In the genomic region with DNA sequence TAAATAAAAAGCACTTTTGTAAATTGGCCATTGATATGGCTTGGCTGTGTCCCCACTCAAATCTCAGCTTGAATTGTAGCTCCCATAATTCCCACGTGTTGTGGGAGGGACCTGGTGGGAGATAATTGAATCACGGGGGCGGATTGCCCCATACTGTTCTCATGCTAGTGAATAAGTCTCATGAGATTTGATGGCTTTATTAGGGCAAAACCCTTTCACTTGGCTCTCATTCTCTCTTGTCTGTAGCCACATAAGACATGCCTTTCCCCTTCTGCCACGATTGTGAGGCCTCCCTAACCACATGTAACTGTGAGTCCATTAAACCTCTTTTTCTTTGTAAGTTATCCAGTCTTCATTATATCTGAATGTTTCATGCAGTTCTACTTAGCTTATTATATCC, we compare ENCODE assay signal across 16 cellular contexts.
DNase-seq lines count a peak whose midpoint lies in the region; ATAC-seq and TF ChIP-seq lines count a peak whose summit lies in the region.
"Had no signal": no experiment of that assay in that cellular context is flagged by ENCODE, and none has a peak within 500 bp of the region (broad histone marks: within the 10 kb centered on the region; RNA-seq: fewer than 3 reads in every experiment).

No MANE protein-coding gene starts in this region.

- no peaks in the 10 kb centered on the region for H3K4me1 Mint-ChIP-seq in osteocyte (ENCODE audit: unreplicated experiment)
- H3K4me1 Mint-ChIP-seq: CD4-positive, alpha-beta memory T cell; IgD-negative memory B cell had no signal

- H3K27me3 Mint-ChIP-seq in osteocyte (ENCODE audit: unreplicated experiment) = no peaks in the 10 kb centered on the region

- ATAC-seq in HG02885 (IDR thresholded peaks at IDR 0.05; ENCODE audit: poor library complexity, unreplicated experiment) = no peak
- ATAC-seq: HCT116 had no signal

- H3K4me3 ChIP-seq in brain microvascular endothelial cell (ENCODE audit: low read depth, low read length) (no peak overlapping the region), skeletal muscle cell (ENCODE audit: low read depth, low read length) (no peak overlapping the region)
- H3K4me3 ChIP-seq: GM23248 had no signal

- H3K27ac Mint-ChIP-seq in osteocyte (ENCODE audit: unreplicated experiment) = no peak overlapping the region
- H3K27ac Mint-ChIP-seq: CD4-positive, alpha-beta memory T cell; IgD-negative memory B cell had no signal

- peaks cover 29% of the 10 kb centered on the region for H3K36me3 ChIP-seq in brain microvascular endothelial cell (replicated peaks)
- H3K36me3 ChIP-seq: BE2C had no signal

- H3K27me3 ChIP-seq in brain microvascular endothelial cell (replicated peaks) = no peaks in the 10 kb centered on the region
- H3K27me3 ChIP-seq: BE2C had no signal

- DNase-seq in LHCN-M2 (ENCODE audit: low read depth) (peak; percentile 26), brain microvascular endothelial cell (peak; percentile 25), fibroblast of peridontal ligament (ENCODE audit: extremely low read depth) (peak; percentile 24), skeletal muscle cell (ENCODE audit: low read depth) (peak; percentile 61), osteocyte (ENCODE audit: extremely low spot score, unreplicated experiment) (no peak), DMS 273 treated with DMSO at 0.1 percent for 48 hours (lab: John Stamatoyannopoulos, UW) (no peak), cerebellar cortex (ENCODE audit: low spot score) (no peak)
- DNase-seq: BE2C; CD4-positive, alpha-beta memory T cell; DND-41; GDM1; GM23248 had no signal

- no peaks in the 10 kb centered on the region for H3K9me3 Mint-ChIP-seq in osteocyte (ENCODE audit: unreplicated experiment)
- H3K9me3 Mint-ChIP-seq: IgD-negative memory B cell had no signal

- no peaks in the 10 kb centered on the region for H3K36me3 Mint-ChIP-seq in osteocyte (ENCODE audit: unreplicated experiment)
- H3K36me3 Mint-ChIP-seq: CD4-positive, alpha-beta memory T cell; IgD-negative memory B cell had no signal

- no peak overlapping the region for H3K27ac ChIP-seq in brain microvascular endothelial cell
- H3K27ac ChIP-seq: C4-2B, GM23248 had no signal

- H3K4me3 Mint-ChIP-seq in osteocyte (ENCODE audit: unreplicated experiment) = no peak overlapping the region
- H3K4me3 Mint-ChIP-seq: CD4-positive, alpha-beta memory T cell; IgD-negative memory B cell had no signal

- in situ Hi-C loops in brain microvascular endothelial cell (cut with HindIII; ENCODE audit: low pct_ligation_motif_present, low sequenced_read_pairs) = no loop called here

- TF ChIP-seq CTCF in brain microvascular endothelial cell (IDR thresholded peaks at IDR 0.05; ENCODE audit: low read depth, low read length, missing control alignments) = no peak
- TF ChIP-seq CTCF in osteocyte (IDR thresholded peaks at IDR 0.05) = no peak

Comparison
In these comparisons a context has a peak if more than half of its experiments do, and no peak if none do; other contexts are left out.
1. DNase-seq: peak in LHCN-M2 (single experiment), brain microvascular endothelial cell (single experiment), fibroblast of peridontal ligament (single experiment) and skeletal muscle cell (single experiment); none in osteocyte (single experiment), DMS 273 treated with DMSO at 0.1 percent for 48 hours (single experiment) and cerebellar cortex (single experiment).